In genomic region chr2:159083601-159084000, GRCh38 we compare ENCODE assay signal across 12 cellular contexts.
A peak's percentile ranks its signal among the peaks of the same experiment; 100 is the strongest.
DNase-seq lines count a peak whose midpoint lies in the region; ATAC-seq, FAIRE-seq and TF ChIP-seq lines count a peak whose summit lies in the region.
"Had no signal": no experiment of that assay in that cellular context is flagged by ENCODE, and none has a peak within 500 bp of the region (broad histone marks: within the 10 kb centered on the region; RNA-seq: fewer than 3 reads in every experiment).

No MANE protein-coding gene starts in this region.

- H3K9ac ChIP-seq in kidney (ENCODE audit: low read length in 2 of 2) (no peak overlapping the region), H9 (ENCODE audit: extremely low read depth, insufficient read length, low read length) (no peak overlapping the region)
- H3K9ac ChIP-seq: parathyroid adenoma had no signal

- H3K56ac ChIP-seq in H9 (ENCODE audit: insufficient read length, low read depth, low read length), result no peak overlapping the region

- POLR2A ChIA-PET in naive thymus-derived CD4-positive, alpha-beta T cell (lab: Charles Lee), result no interaction called here

- H4K5ac ChIP-seq in H9 (ENCODE audit: insufficient read length, low read depth, low read length), result no peak overlapping the region

- no peak for TF ChIP-seq EP300 in tibial nerve (IDR thresholded peaks at IDR 0.05)

- H2AFZ ChIP-seq in H9 (ENCODE audit: low read length), result no peak overlapping the region
- H2AFZ ChIP-seq: parathyroid adenoma had no signal

- H2AK5ac ChIP-seq in H9 (ENCODE audit: insufficient read length, low read length), result no peak overlapping the region

- peaks cover 0 to 32% (median 19%) of the 10 kb centered on the region in 7 donors for H3K4me1 Mint-ChIP-seq in naive thymus-derived CD4-positive, alpha-beta T cell
- peaks cover 13 to 19% of the 10 kb centered on the region in 2 experiments for H3K4me1 Mint-ChIP-seq in H9

- no peaks in the 10 kb centered on the region for H3K27me3 Mint-ChIP-seq in naive thymus-derived CD4-positive, alpha-beta T cell
- H3K27me3 Mint-ChIP-seq in H9 (ENCODE audit: low read depth), result no peaks in the 10 kb centered on the region
- H3K27me3 Mint-ChIP-seq: activated naive CD8-positive, alpha-beta T cell had no signal

- no peak for TF ChIP-seq POLR2A in tibial nerve (IDR thresholded peaks at IDR 0.05)

- H2BK20ac ChIP-seq in H9 (ENCODE audit: low read depth, low read length, poor library complexity, severe bottlenecking), result no peak overlapping the region

- intact Hi-C loops in kidney (cut with DNase I), result no loop called here
- intact Hi-C loops in naive thymus-derived CD4-positive, alpha-beta T cell (cut with micrococcal nuclease), result no loop called here

- CTCF ChIA-PET in naive thymus-derived CD4-positive, alpha-beta T cell (lab: Charles Lee), result no interaction called here

- H4K91ac ChIP-seq in H9 (ENCODE audit: insufficient read length, low read depth, low read length), result no peak overlapping the region

- H3K4me2 ChIP-seq in H9 (ENCODE audit: insufficient read depth, insufficient read length, low read length), result no peak overlapping the region

- no peak overlapping the region for H3K4me3 Mint-ChIP-seq in naive thymus-derived CD4-positive, alpha-beta T cell
- no peak overlapping the region for H3K4me3 Mint-ChIP-seq in H9
- H3K4me3 Mint-ChIP-seq: activated naive CD8-positive, alpha-beta T cell; T-helper 1 cell treated with Interleukin-12 subunit alpha and Interleukin-12 subunit beta and Interleukin-4 antibody, amounts not matched to agents 30 μg/mL and 1 μg/mL, for 36 hours had no signal

- H3K9me3 ChIP-seq in kidney (ENCODE audit: control insufficient read depth in 1 of 2, low read length in 2 of 2) (no peaks in the 10 kb centered on the region), tibial nerve (no peaks in the 10 kb centered on the region), H9 (ENCODE audit: control insufficient read depth, low read depth, low read length) (no peaks in the 10 kb centered on the region)
- no peaks in the 10 kb centered on the region for H3K9me3 ChIP-seq in naive thymus-derived CD4-positive, alpha-beta T cell (ENCODE audit: control insufficient read depth in 2 of 3, low read length in 3 of 3)

- DNase-seq in LNCaP clone FGC (ENCODE audit: low read depth) (peak; percentile 82), T47D (ENCODE audit: low read depth in 1 of 2, low spot score in 1 of 2) (peak; percentile 19 to 49), kidney (no peak), tibial nerve (ENCODE audit: low spot score in 2 of 2) (no peak), foreskin keratinocyte (no peak), H9 (no peak)
- no peak for DNase-seq in naive thymus-derived CD4-positive, alpha-beta T cell
- DNase-seq: NCI-H146 had no signal

- H2BK120ac ChIP-seq in H9 (ENCODE audit: low read depth, low read length, poor library complexity, severe bottlenecking), result no peak overlapping the region

- H3K23me2 ChIP-seq in H9 (ENCODE audit: insufficient read length, low read depth, low read length, poor library complexity, severe bottlenecking), result no peaks in the 10 kb centered on the region

- H2BK5ac ChIP-seq in H9 (ENCODE audit: insufficient read length, low read length), result no peak overlapping the region

- TF ChIP-seq CTCF in LNCaP clone FGC (IDR thresholded peaks at IDR 0.05; ENCODE audit: control insufficient read depth, extremely low read depth, insufficient read depth) (no peak), kidney (IDR thresholded peaks at IDR 0.05; ENCODE audit: borderline replicate concordance, extremely low read depth, insufficient read depth) (no peak), tibial nerve (IDR thresholded peaks at IDR 0.05) (no peak), foreskin keratinocyte (conservative IDR thresholded peaks at IDR 0.05) (no peak), H9 (conservative IDR thresholded peaks at IDR 0.05) (no peak)

- H4K20me1 ChIP-seq in H9 (ENCODE audit: control insufficient read depth, insufficient read depth, insufficient read length), result no peaks in the 10 kb centered on the region

- H3K4ac ChIP-seq in H9 (ENCODE audit: low read depth, low read length), result no peak overlapping the region

- peak overlapping the region in 1 of 9 donors; percentile 69 for H3K27ac Mint-ChIP-seq in naive thymus-derived CD4-positive, alpha-beta T cell
- H3K27ac Mint-ChIP-seq in H9, result no peak overlapping the region
- H3K27ac Mint-ChIP-seq: activated naive CD8-positive, alpha-beta T cell; T-helper 1 cell treated with Interleukin-12 subunit alpha and Interleukin-12 subunit beta and Interleukin-4 antibody, amounts not matched to agents 30 μg/mL and 1 μg/mL, for 36 hours had no signal

- no peak overlapping the region for H3K23ac ChIP-seq in H9 (ENCODE audit: insufficient read length, low read depth, low read length)

- no peak overlapping the region for H3T11ph ChIP-seq in H9 (ENCODE audit: low read length)

- H3K36me3 ChIP-seq in kidney (ENCODE audit: control insufficient read depth in 1 of 2, insufficient read depth in 2 of 2, low read length in 2 of 2), result no peaks in the 10 kb centered on the region
- no peaks in the 10 kb centered on the region for H3K36me3 ChIP-seq in tibial nerve
- H3K36me3 ChIP-seq in naive thymus-derived CD4-positive, alpha-beta T cell (ENCODE audit: control insufficient read depth in 2 of 3, insufficient read depth in 3 of 3, low read length in 3 of 3), result no peaks in the 10 kb centered on the region

- peaks cover 0 to 4% (median 0%) of the 10 kb centered on the region in 5 donors for H3K36me3 Mint-ChIP-seq in naive thymus-derived CD4-positive, alpha-beta T cell
- no peaks in the 10 kb centered on the region for H3K36me3 Mint-ChIP-seq in H9 (ENCODE audit: insufficient read depth in 1 of 3, low read depth in 3 of 3)
- H3K36me3 Mint-ChIP-seq: activated naive CD8-positive, alpha-beta T cell had no signal

- H3K27ac ChIP-seq in kidney (ENCODE audit: low read depth in 2 of 2, low read length in 2 of 2), result no peak overlapping the region
- peak overlapping the region; percentile 31 to 88 (median 71) for H3K27ac ChIP-seq in tibial nerve
- H3K27ac ChIP-seq in naive thymus-derived CD4-positive, alpha-beta T cell (ENCODE audit: low read depth, low read length), result no peak overlapping the region
- H3K27ac ChIP-seq in foreskin keratinocyte, result no peak overlapping the region
- H3K27ac ChIP-seq in H9 (ENCODE audit: insufficient read length, low read depth, low read length), result no peak overlapping the region
- H3K27ac ChIP-seq: parathyroid adenoma had no signal

- no peak overlapping the region for H2BK15ac ChIP-seq in H9 (ENCODE audit: low read depth, low read length)

- no peak overlapping the region for H2BK12ac ChIP-seq in H9 (ENCODE audit: insufficient read length, low read depth, low read length)

- H3K79me2 ChIP-seq in H9 (ENCODE audit: insufficient read depth, low read length), result no peaks in the 10 kb centered on the region

- H3K27me3 ChIP-seq in tibial nerve, result no peaks in the 10 kb centered on the region
- no peaks in the 10 kb centered on the region for H3K27me3 ChIP-seq in naive thymus-derived CD4-positive, alpha-beta T cell (ENCODE audit: control insufficient read depth in 2 of 2, insufficient read depth in 2 of 2, low read length in 2 of 2)
- no peaks in the 10 kb centered on the region for H3K27me3 ChIP-seq in foreskin keratinocyte
- H3K27me3 ChIP-seq in H9 (ENCODE audit: insufficient read depth, low read length), result no peaks in the 10 kb centered on the region

- WGBS in tibial nerve, 2 donors, result 36 to 46% methylated on average over 3 of the region's 3 CpGs
- WGBS in H9 (ENCODE audit: extremely low coverage, insufficient read length, low lambda C conversion rate), result no CpG with 5 or more reads among the region's 3 CpGs

- H3K9me3 Mint-ChIP-seq in naive thymus-derived CD4-positive, alpha-beta T cell, result peaks cover 0 to 5% (median 0%) of the 10 kb centered on the region in 11 donors
- no peaks in the 10 kb centered on the region for H3K9me3 Mint-ChIP-seq in H9
- H3K9me3 Mint-ChIP-seq: T-helper 1 cell treated with Interleukin-12 subunit alpha and Interleukin-12 subunit beta and Interleukin-4 antibody, amounts not matched to agents 30 μg/mL and 1 μg/mL, for 36 hours had no signal

- H3K14ac ChIP-seq in H9 (ENCODE audit: insufficient read depth, low read length), result no peak overlapping the region

- H3K18ac ChIP-seq in H9 (ENCODE audit: insufficient read length, low read depth, low read length), result no peak overlapping the region

- in situ Hi-C loops in T47D (cut with HindIII; ENCODE audit: low pct_unique_long_range_greater_than_20kb, low sequenced_read_pairs), result no loop called here

- H4K8ac ChIP-seq in H9 (replicated peaks; ENCODE audit: insufficient read length, low read depth, low read length), result no peak overlapping the region

- FAIRE-seq in kidney (lab: Jason Lieb, UNC), result peak; percentile 11
- FAIRE-seq: islet of Langerhans had no signal

- peaks cover 0 to 7% of the 10 kb centered on the region in 2 donors for H3K4me1 ChIP-seq in kidney (ENCODE audit: control insufficient read depth in 1 of 2, insufficient read depth in 1 of 2, low read depth in 1 of 2, low read length in 2 of 2)
- H3K4me1 ChIP-seq in tibial nerve, result peaks cover 0 to 57% (median 28%) of the 10 kb centered on the region in 4 donors
- H3K4me1 ChIP-seq in naive thymus-derived CD4-positive, alpha-beta T cell (ENCODE audit: control insufficient read depth in 2 of 2, insufficient read depth in 2 of 2, low read length in 2 of 2), result no peaks in the 10 kb centered on the region
- peaks cover 2% of the 10 kb centered on the region for H3K4me1 ChIP-seq in foreskin keratinocyte
- H3K4me1 ChIP-seq in H9 (ENCODE audit: insufficient read depth, low read length), result no peaks in the 10 kb centered on the region
- H3K4me1 ChIP-seq: parathyroid adenoma had no signal

- H3K79me1 ChIP-seq in H9 (ENCODE audit: insufficient read depth, low read depth, low read length, poor library complexity, severe bottlenecking), result no peaks in the 10 kb centered on the region

- H3K4me3 ChIP-seq in LNCaP clone FGC (ENCODE audit: low read depth, low read length), result no peak overlapping the region
- H3K4me3 ChIP-seq in kidney (ENCODE audit: low read length in 2 of 2), result no peak overlapping the region
- no peak overlapping the region for H3K4me3 ChIP-seq in tibial nerve
- H3K4me3 ChIP-seq in naive thymus-derived CD4-positive, alpha-beta T cell (ENCODE audit: low read length), result no peak overlapping the region

- ATAC-seq in naive thymus-derived CD4-positive, alpha-beta T cell, result no peak
- ATAC-seq in foreskin keratinocyte, result no peak

Comparison
In these comparisons a context has a peak if more than half of its experiments do, and no peak if none do; other contexts are left out.
1. DNase-seq: peak in LNCaP clone FGC (single experiment) and T47D (2 of 2); none in kidney (single experiment), tibial nerve (0 of 2), naive thymus-derived CD4-positive, alpha-beta T cell (0 of 9), foreskin keratinocyte (0 of 2) and H9 (single experiment).
2. H3K27ac ChIP-seq: peak in tibial nerve (4 of 4); none in kidney (0 of 2), naive thymus-derived CD4-positive, alpha-beta T cell (single experiment), foreskin keratinocyte (single experiment) and H9 (single experiment).